Comparison of ENCODE assay signal across 32 cellular contexts in the genomic region with DNA sequence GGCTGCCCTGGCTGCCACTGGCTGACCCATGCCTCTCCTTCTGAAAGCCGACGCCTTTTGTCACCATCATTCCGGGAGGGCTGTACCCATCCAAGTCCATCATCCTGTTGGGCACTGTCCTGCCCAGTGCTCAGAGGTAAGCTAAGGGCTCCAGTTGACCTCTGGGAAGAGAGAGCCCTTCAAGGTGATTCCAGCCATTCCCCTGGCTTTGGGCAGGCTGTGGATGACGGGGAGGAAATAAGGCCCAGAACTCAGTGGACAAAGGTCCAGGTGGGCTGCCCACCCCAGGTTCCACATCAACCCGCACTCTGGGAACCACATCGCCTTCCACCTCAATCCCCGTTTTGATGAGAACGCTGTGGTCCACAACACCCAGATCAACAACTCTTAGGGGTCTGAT. TPM values are rescaled to one million over a fixed set of nuclear protein-coding genes. Genes with fewer than 3 reads are reported as not detected.
"Had no signal": no experiment of that assay in that cellular context is flagged by ENCODE, and none has a peak within 500 bp of the region (broad histone marks: within the 10 kb centered on the region; RNA-seq: fewer than 3 reads in every experiment).

No MANE protein-coding gene starts in this region.

- H3K27me3 Mint-ChIP-seq: activated CD4-positive, alpha-beta memory T cell treated with anti-CD3 and anti-CD28 coated beads for 36 hours; activated CD8-positive, alpha-beta memory T cell treated with anti-CD3 and anti-CD28 coated beads, Interleukin-2, amount 10 ng/mL, durations not matched to agents 7 days and 5 days; activated naive CD4-positive, alpha-beta T cell treated with anti-CD3 and anti-CD28 coated beads, Interleukin-2, amount 50 U/mL, for 24 hours; activated naive CD8-positive, alpha-beta T cell treated with anti-CD3 and anti-CD28 coated beads, Interleukin-2, amount 10 ng/mL, durations not matched to agents 7 days and 5 days had no signal

- H3K4me1 Mint-ChIP-seq: activated CD8-positive, alpha-beta memory T cell treated with anti-CD3 and anti-CD28 coated beads, Interleukin-2, amount 10 ng/mL, durations not matched to agents 7 days and 5 days; activated naive CD4-positive, alpha-beta T cell treated with anti-CD3 and anti-CD28 coated beads, Interleukin-2, amount 50 U/mL, for 24 hours; activated naive CD8-positive, alpha-beta T cell treated with anti-CD3 and anti-CD28 coated beads, Interleukin-2, amount 10 ng/mL, durations not matched to agents 7 days and 5 days had no signal

- H3K9me3 Mint-ChIP-seq: activated CD4-positive, alpha-beta memory T cell treated with anti-CD3 and anti-CD28 coated beads for 36 hours; activated naive CD4-positive, alpha-beta T cell treated with anti-CD3 and anti-CD28 coated beads, Interleukin-2, amount 50 U/mL, for 24 hours; activated naive CD8-positive, alpha-beta T cell treated with anti-CD3 and anti-CD28 coated beads, Interleukin-2, amount 10 ng/mL, durations not matched to agents 7 days and 5 days; activated T-helper 2 cell treated with anti-CD3 and anti-CD28 coated beads, Interferon-gamma antibody, Interleukin-2, Interleukin-4, amounts not matched to agents 10 μg/mL and 5 μg/mL and 100 μg/mL, durations not matched to agents 14 hours and 24 hours and 36 hours; T-helper 1 cell treated with Interleukin-12 subunit alpha and Interleukin-12 subunit beta and Interleukin-4 antibody, amounts not matched to agents 30 μg/mL and 1 μg/mL, for 36 hours; T-helper 2 cell treated with Interferon-gamma antibody and Interleukin-4, amounts not matched to agents 5 μg/mL and 100 μg/mL, for 36 hours had no signal

- H3K36me3 Mint-ChIP-seq: activated CD4-positive, alpha-beta memory T cell treated with anti-CD3 and anti-CD28 coated beads for 36 hours; activated CD8-positive, alpha-beta memory T cell treated with anti-CD3 and anti-CD28 coated beads, Interleukin-2, amount 10 ng/mL, durations not matched to agents 7 days and 5 days; activated naive CD4-positive, alpha-beta T cell treated with anti-CD3 and anti-CD28 coated beads, Interleukin-2, amount 50 U/mL, for 24 hours; activated naive CD8-positive, alpha-beta T cell treated with anti-CD3 and anti-CD28 coated beads, Interleukin-2, amount 10 ng/mL, durations not matched to agents 7 days and 5 days had no signal

- H3K27ac Mint-ChIP-seq: activated CD4-positive, alpha-beta memory T cell treated with anti-CD3 and anti-CD28 coated beads for 36 hours; activated CD8-positive, alpha-beta memory T cell treated with anti-CD3 and anti-CD28 coated beads, Interleukin-2, amount 10 ng/mL, durations not matched to agents 7 days and 5 days; activated naive CD4-positive, alpha-beta T cell treated with anti-CD3 and anti-CD28 coated beads, Interleukin-2, amount 50 U/mL, for 24 hours; activated naive CD8-positive, alpha-beta T cell treated with anti-CD3 and anti-CD28 coated beads, Interleukin-2, amount 10 ng/mL, durations not matched to agents 7 days and 5 days; activated T-helper 2 cell treated with anti-CD3 and anti-CD28 coated beads, Interferon-gamma antibody, Interleukin-2, Interleukin-4, amounts not matched to agents 10 μg/mL and 5 μg/mL and 100 μg/mL, durations not matched to agents 14 hours and 24 hours and 36 hours; T-helper 1 cell treated with Interleukin-12 subunit alpha and Interleukin-12 subunit beta and Interleukin-4 antibody, amounts not matched to agents 30 μg/mL and 1 μg/mL, for 36 hours; T-helper 2 cell treated with Interferon-gamma antibody and Interleukin-4, amounts not matched to agents 5 μg/mL and 100 μg/mL, for 36 hours had no signal

- H3K27ac ChIP-seq: ascending aorta, cardiac muscle cell, KMS-11, SJCRH30, SK-N-MC had no signal

- DNase-seq: activated CD4-positive, alpha-beta memory T cell treated with anti-CD3 and anti-CD28 coated beads for 36 hours; activated CD4-positive, alpha-beta T cell treated with anti-CD3 and anti-CD28 coated beads for 4 hours; activated CD4-positive, alpha-beta T cell treated with anti-CD3 and anti-CD28 coated beads, Interleukin-2, amount 50 U/mL, for 1 hour; activated CD8-positive, alpha-beta memory T cell treated with anti-CD3 and anti-CD28 coated beads for 24 hours; activated CD8-positive, alpha-beta memory T cell treated with anti-CD3 and anti-CD28 coated beads, Interleukin-2, amount 10 ng/mL, durations not matched to agents 7 days and 5 days; activated CD8-positive, alpha-beta memory T cell treated with anti-CD3 and anti-CD28 coated beads, Interleukin-2, amount 50 U/mL, for 48 hours; activated gamma-delta T cell; activated naive CD4-positive, alpha-beta T cell treated with Interleukin-2 at 50 U/mL for 16 hours; activated naive CD8-positive, alpha-beta T cell treated with anti-CD3 and anti-CD28 coated beads, Interleukin-2, amount 10 ng/mL, durations not matched to agents 7 days and 5 days; activated T-cell treated with anti-CD3 and anti-CD28 coated beads, Interleukin-2, amount 50 U/mL, for 1 hour; amygdala; MM.1S; MV-4-11; NCI-H1092; NCI-H1436 treated with DMSO at 0.1 percent for 48 hours; NCI-H1694 treated with DMSO at 0.1 percent for 48 hours; NCI-H2029; NCI-H345; NCI-H524 treated with DMSO at 0.1 percent for 48 hours; SHP77; SJCRH30 had no signal

- H3K4me3 Mint-ChIP-seq: activated CD4-positive, alpha-beta memory T cell treated with anti-CD3 and anti-CD28 coated beads for 36 hours; activated CD8-positive, alpha-beta memory T cell treated with anti-CD3 and anti-CD28 coated beads, Interleukin-2, amount 10 ng/mL, durations not matched to agents 7 days and 5 days; activated naive CD4-positive, alpha-beta T cell treated with anti-CD3 and anti-CD28 coated beads, Interleukin-2, amount 50 U/mL, for 24 hours; activated naive CD8-positive, alpha-beta T cell treated with anti-CD3 and anti-CD28 coated beads, Interleukin-2, amount 10 ng/mL, durations not matched to agents 7 days and 5 days; T-helper 1 cell treated with Interleukin-12 subunit alpha and Interleukin-12 subunit beta and Interleukin-4 antibody, amounts not matched to agents 30 μg/mL and 1 μg/mL, for 36 hours; T-helper 2 cell treated with Interferon-gamma antibody and Interleukin-4, amounts not matched to agents 5 μg/mL and 100 μg/mL, for 36 hours had no signal

- ATAC-seq: activated CD8-positive, alpha-beta memory T cell treated with anti-CD3 and anti-CD28 coated beads, Interleukin-2, amount 10 ng/mL, durations not matched to agents 7 days and 5 days; Panc1 had no signal

- H3K4me3 ChIP-seq: ascending aorta, cardiac muscle cell, SJCRH30, SK-N-MC had no signal

RNA-seq across cellular contexts. Expression of gene NOS2, which starts 45.8 kb away (rescaled TPM):
- total RNA-seq: activated T-helper 2 cell treated with anti-CD3 and anti-CD28 coated beads, Interferon-gamma antibody, Interleukin-2, Interleukin-4, amounts not matched to agents 10 μg/mL and 5 μg/mL and 100 μg/mL, durations not matched to agents 14 hours and 24 hours and 36 hours; ascending aorta; LHCN-M2; NCI-H460; SJCRH30 had no signal
